2 cellular contexts compared by ENCODE assay signal in genomic region chr2:96090527-96090926, GRCh38.
TF ChIP-seq lines count a peak whose summit lies in the region.

No MANE protein-coding gene starts in this region.

TF ChIP-seq in GM23338, 12 proteins besides CTCF, POLR2A, EP300 and RAD21:
- TF ChIP-seq ETS1 (IDR thresholded peaks at IDR 0.05) = no peak
- no peak for TF ChIP-seq EZH2 (IDR thresholded peaks at IDR 0.05; ENCODE audit: low read depth, unreplicated experiment)
- TF ChIP-seq ZNF114 (CRISPR knock-in tag; IDR thresholded peaks at IDR 0.05) = no peak
- TF ChIP-seq ZNF331 (CRISPR knock-in tag; IDR thresholded peaks at IDR 0.05; ENCODE audit: low read depth) = no peak
- TF ChIP-seq NANOG (IDR thresholded peaks at IDR 0.05; ENCODE audit: borderline replicate concordance) = no peak
- no peak for TF ChIP-seq POLR2AphosphoS5 (IDR thresholded peaks at IDR 0.05; ENCODE audit: low read depth)
- TF ChIP-seq EZH2phosphoT487 (IDR thresholded peaks at IDR 0.05; ENCODE audit: unreplicated experiment) = no peak
- no peak for TF ChIP-seq ZNF462 (CRISPR knock-in tag; IDR thresholded peaks at IDR 0.05)
- no peak for TF ChIP-seq REST (IDR thresholded peaks at IDR 0.05; ENCODE audit: unreplicated experiment)
- TF ChIP-seq JUNB (IDR thresholded peaks at IDR 0.05; ENCODE audit: unreplicated experiment) = no peak
- TF ChIP-seq CREB1 (CRISPR knock-in tag; IDR thresholded peaks at IDR 0.05; ENCODE audit: low read depth) = no peak
- TF ChIP-seq STAT1 (IDR thresholded peaks at IDR 0.05; ENCODE audit: unreplicated experiment) = no peak
TF ChIP-seq in GM23338: peak in this region for 0.

TF ChIP-seq in K562, 482 proteins besides CTCF, POLR2A, EP300 and RAD21:
- peak; percentile 6; the same call in 1 of the 2 replicates for TF ChIP-seq CBFA2T3 (IDR thresholded peaks at IDR 0.05)
- no peak for TF ChIP-seq MAZ (CRISPR knock-in tag; conservative IDR thresholded peaks at IDR 0.05 in 1 of 2, IDR thresholded peaks at IDR 0.05 in 1 of 2)
- TF ChIP-seq CEBPB (tag; IDR thresholded peaks at IDR 0.05) = 0 out of 2 replicates have a peak, but pooled peaks have one; percentile 33
- no peak for TF ChIP-seq ZKSCAN1 (IDR thresholded peaks at IDR 0.05; ENCODE audit: low read depth, low read length)
